Comparison of ENCODE assay signal across 1 cellular context in the genomic region with DNA sequence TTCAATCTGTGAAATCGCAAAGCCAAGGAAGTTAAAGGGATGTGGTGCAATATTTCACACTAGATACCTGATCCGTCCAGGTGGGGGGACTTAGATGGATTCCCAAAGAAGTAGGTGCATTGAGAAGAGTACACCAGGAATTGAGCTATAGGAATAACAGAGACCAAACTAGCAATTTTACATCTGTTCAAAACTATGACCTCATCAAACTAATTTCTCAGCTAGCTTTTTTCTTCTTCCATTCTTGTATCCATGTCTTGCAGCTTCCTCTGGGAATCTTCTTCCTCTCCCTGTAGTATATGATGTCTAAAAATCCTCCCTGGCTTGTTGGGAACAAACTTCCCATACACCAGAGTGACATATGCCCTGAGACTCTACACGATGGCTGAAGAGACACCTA.
TF ChIP-seq lines count a peak whose summit lies in the region.

No MANE protein-coding gene starts in this region.

TF ChIP-seq in GM12878, 131 proteins besides CTCF, POLR2A, EP300 and RAD21:
- TF ChIP-seq, protein P1, sequence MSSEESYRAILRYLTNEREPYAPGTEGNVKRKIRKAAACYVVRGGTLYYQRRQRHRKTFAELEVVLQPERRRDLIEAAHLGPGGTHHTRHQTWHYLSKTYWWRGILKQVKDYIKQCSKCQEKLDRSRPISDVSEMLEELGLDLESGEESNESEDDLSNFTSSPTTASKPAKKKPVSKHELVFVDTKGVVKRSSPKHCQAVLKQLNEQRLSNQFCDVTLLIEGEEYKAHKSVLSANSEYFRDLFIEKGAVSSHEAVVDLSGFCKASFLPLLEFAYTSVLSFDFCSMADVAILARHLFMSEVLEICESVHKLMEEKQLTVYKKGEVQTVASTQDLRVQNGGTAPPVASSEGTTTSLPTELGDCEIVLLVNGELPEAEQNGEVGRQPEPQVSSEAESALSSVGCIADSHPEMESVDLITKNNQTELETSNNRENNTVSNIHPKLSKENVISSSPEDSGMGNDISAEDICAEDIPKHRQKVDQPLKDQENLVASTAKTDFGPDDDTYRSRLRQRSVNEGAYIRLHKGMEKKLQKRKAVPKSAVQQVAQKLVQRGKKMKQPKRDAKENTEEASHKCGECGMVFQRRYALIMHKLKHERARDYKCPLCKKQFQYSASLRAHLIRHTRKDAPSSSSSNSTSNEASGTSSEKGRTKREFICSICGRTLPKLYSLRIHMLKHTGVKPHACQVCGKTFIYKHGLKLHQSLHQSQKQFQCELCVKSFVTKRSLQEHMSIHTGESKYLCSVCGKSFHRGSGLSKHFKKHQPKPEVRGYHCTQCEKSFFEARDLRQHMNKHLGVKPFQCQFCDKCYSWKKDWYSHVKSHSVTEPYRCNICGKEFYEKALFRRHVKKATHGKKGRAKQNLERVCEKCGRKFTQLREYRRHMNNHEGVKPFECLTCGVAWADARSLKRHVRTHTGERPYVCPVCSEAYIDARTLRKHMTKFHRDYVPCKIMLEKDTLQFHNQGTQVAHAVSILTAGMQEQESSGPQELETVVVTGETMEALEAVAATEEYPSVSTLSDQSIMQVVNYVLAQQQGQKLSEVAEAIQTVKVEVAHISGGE (CRISPR knock-in tag; IDR thresholded peaks at IDR 0.05), result no peak
- peak; percentile 53 for TF ChIP-seq ATF7 (IDR thresholded peaks at IDR 0.05; ENCODE audit: low read depth)
